Comparison of ENCODE assay signal across 9 cellular contexts in the genomic region with DNA sequence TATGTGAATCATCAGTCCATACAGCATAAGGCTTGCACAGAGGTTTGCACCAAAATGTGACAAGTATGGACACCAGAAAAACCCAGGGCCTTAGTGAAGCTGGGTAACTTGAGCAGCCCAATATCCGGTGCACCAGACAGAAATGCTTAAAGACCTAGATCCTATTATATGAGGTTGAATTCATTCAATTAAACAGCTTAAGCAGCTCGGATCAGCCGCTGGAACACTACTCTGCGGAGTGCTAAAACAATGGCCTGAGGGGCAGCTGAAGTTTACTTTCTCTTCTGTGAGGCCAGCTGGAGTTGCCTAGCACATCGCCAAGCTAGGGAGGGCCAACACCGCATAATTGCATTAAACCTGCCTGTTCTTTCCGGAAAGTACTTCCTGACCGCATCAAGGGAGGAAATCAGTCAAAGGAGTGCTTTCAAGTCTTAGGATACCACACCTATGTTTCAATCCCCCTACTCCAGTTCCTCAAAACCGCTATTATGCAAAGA. TPM values are rescaled to one million over a fixed set of nuclear protein-coding genes. Genes with fewer than 3 reads are reported as not detected.
DNase-seq lines count a peak whose midpoint lies in the region; ATAC-seq, FAIRE-seq and TF ChIP-seq lines count a peak whose summit lies in the region.
"Had no signal": no experiment of that assay in that cellular context is flagged by ENCODE, and none has a peak within 500 bp of the region (broad histone marks: within the 10 kb centered on the region; RNA-seq: fewer than 3 reads in every experiment).

No MANE protein-coding gene starts in this region.

- in situ Hi-C loops in HepG2 (cut with HindIII; ENCODE audit: extremely low pct_ligation_motif_present, low pct_unique_long_range_greater_than_20kb), result no loop called here

- WGBS in HepG2 (ENCODE audit: low lambda C conversion rate), result 34% methylated on average over 4 of the region's 9 CpGs

- H3K9me3 Mint-ChIP-seq in natural killer cell, result peaks cover 0 to 2% of the 10 kb centered on the region in 2 donors

- no peaks in the 10 kb centered on the region for H3K4me1 ChIP-seq in HepG2 (ENCODE audit: insufficient read depth, low read length)

- H3K36me3 Mint-ChIP-seq in natural killer cell, result no peaks in the 10 kb centered on the region

- H2AFZ ChIP-seq in HepG2 (ENCODE audit: low read length), result no peak overlapping the region

- no peak for TF ChIP-seq EP300 in HepG2 (IDR thresholded peaks at IDR 0.05; ENCODE audit: low read depth in 2 of 2, low read length in 2 of 2)
- TF ChIP-seq EP300 in HepG2 (CRISPR knock-in tag; IDR thresholded peaks at IDR 0.05; ENCODE audit: borderline replicate concordance), result no peak

- peak; percentile 28 for DNase-seq in UCSD-AML1 (lab: John Stamatoyannopoulos, UW; ENCODE audit: unreplicated experiment)
- no peak for DNase-seq in natural killer cell
- DNase-seq in Ammon's horn (ENCODE audit: low spot score), result no peak
- DNase-seq in NOMO-1 (lab: John Stamatoyannopoulos, UW; ENCODE audit: unreplicated experiment in 2 of 2), result no peak
- DNase-seq in HepG2 (ENCODE audit: low spot score), result no peak
- DNase-seq: NCI-H2081 treated with DMSO at 0.1 percent for 48 hours had no signal

- no peak for FAIRE-seq in HepG2 (lab: Jason Lieb, UNC)
- FAIRE-seq: colon had no signal

- H4K20me1 ChIP-seq in HepG2 (ENCODE audit: insufficient read depth, low read length), result no peaks in the 10 kb centered on the region

- H3K9ac ChIP-seq in HepG2 (ENCODE audit: insufficient read depth, low read depth, low read length), result no peak overlapping the region

- no peaks in the 10 kb centered on the region for H3K9me3 ChIP-seq in HepG2 (ENCODE audit: low read length)

- H3K27me3 ChIP-seq in HepG2 (ENCODE audit: control insufficient read depth in 1 of 2, insufficient read depth in 2 of 2, low read length in 2 of 2), result no peaks in the 10 kb centered on the region; a peak in 1 of 5 replicates

- ATAC-seq in GM18498 (IDR thresholded peaks at IDR 0.05; ENCODE audit: unreplicated experiment), result peak; percentile 66
- peak; percentile 63 for ATAC-seq in HG02973 (IDR thresholded peaks at IDR 0.05; ENCODE audit: unreplicated experiment)
- peak in 1 of 3 donors; percentile 52 for ATAC-seq in natural killer cell
- no peak for ATAC-seq in HepG2

- TF ChIP-seq RAD21 in HepG2 (CRISPR knock-in tag; IDR thresholded peaks at IDR 0.05), result no peak

- CTCF ChIA-PET in HepG2 (lab: Yijun Ruan, JAX; ENCODE audit: low intra/inter-chr PET ratio, low total read pairs), result no interaction called here

- no peaks in the 10 kb centered on the region for H3K36me3 ChIP-seq in HepG2 (replicated peaks in 1 of 2; ENCODE audit: control insufficient read depth in 1 of 2, insufficient read depth in 2 of 2, low read length in 2 of 2)

- H3K4me3 Mint-ChIP-seq in natural killer cell, result peak overlapping the region; percentile 25

- TF ChIP-seq POLR2A in HepG2 (IDR thresholded peaks at IDR 0.05; ENCODE audit: insufficient read depth in 1 of 2, low read depth in 2 of 2, low read length in 2 of 2), result no peak

- no peak overlapping the region for H3K4me2 ChIP-seq in HepG2 (ENCODE audit: low read depth, low read length)

- TF ChIP-seq CTCF in natural killer cell (IDR thresholded peaks at IDR 0.05), result no peak
- no peak for TF ChIP-seq CTCF in HepG2 (CRISPR knock-in tag; IDR thresholded peaks at IDR 0.05)

- H3K4me3 ChIP-seq in HepG2 (replicated peaks in 1 of 3; ENCODE audit: insufficient read depth in 1 of 3, low read depth in 2 of 3, low read length in 3 of 3), result no peak overlapping the region

- H3K4me1 Mint-ChIP-seq in natural killer cell, result peaks cover 11 to 17% of the 10 kb centered on the region in 2 donors

- BruUV-seq in HepG2 (replicated peaks; lab: Mats Ljungman, UMichigan), result no TSS peak

- no peak overlapping the region for H3K27ac Mint-ChIP-seq in natural killer cell

- peaks cover 0 to 26% of the 10 kb centered on the region in 2 donors for H3K27me3 Mint-ChIP-seq in natural killer cell (ENCODE audit: low read depth in 2 of 2)

- no peaks in the 10 kb centered on the region for H3K79me2 ChIP-seq in HepG2 (ENCODE audit: insufficient read depth, low read length)

- H3K27ac ChIP-seq in HepG2 (ENCODE audit: extremely low read length, insufficient read depth, low read length), result no peak overlapping the region

- POLR2A ChIA-PET in HepG2 (lab: Yijun Ruan, JAX), result no interaction called here

- intact Hi-C loops in natural killer cell (cut with micrococcal nuclease), result no loop called here
- intact Hi-C loops in HepG2 (cut with micrococcal nuclease; ENCODE audit: unreplicated experiment), result no loop called here

TF ChIP-seq in HepG2, 621 proteins besides CTCF, POLR2A, EP300 and RAD21:
- TF ChIP-seq BRCA1 (CRISPR knock-in tag; IDR thresholded peaks at IDR 0.05) (no peak), TEAD2 (CRISPR knock-in tag; IDR thresholded peaks at IDR 0.05) (no peak), ZNF629 (CRISPR knock-in tag; conservative IDR thresholded peaks at IDR 0.05) (no peak), HIVEP1 (CRISPR knock-in tag; IDR thresholded peaks at IDR 0.05) (no peak), JDP2 (CRISPR knock-in tag; IDR thresholded peaks at IDR 0.05; ENCODE audit: borderline replicate concordance) (no peak), NCOA2 (CRISPR knock-in tag; IDR thresholded peaks at IDR 0.05) (no peak), RFX1 (IDR thresholded peaks at IDR 0.05) (no peak)
- TF ChIP-seq, protein P1, sequence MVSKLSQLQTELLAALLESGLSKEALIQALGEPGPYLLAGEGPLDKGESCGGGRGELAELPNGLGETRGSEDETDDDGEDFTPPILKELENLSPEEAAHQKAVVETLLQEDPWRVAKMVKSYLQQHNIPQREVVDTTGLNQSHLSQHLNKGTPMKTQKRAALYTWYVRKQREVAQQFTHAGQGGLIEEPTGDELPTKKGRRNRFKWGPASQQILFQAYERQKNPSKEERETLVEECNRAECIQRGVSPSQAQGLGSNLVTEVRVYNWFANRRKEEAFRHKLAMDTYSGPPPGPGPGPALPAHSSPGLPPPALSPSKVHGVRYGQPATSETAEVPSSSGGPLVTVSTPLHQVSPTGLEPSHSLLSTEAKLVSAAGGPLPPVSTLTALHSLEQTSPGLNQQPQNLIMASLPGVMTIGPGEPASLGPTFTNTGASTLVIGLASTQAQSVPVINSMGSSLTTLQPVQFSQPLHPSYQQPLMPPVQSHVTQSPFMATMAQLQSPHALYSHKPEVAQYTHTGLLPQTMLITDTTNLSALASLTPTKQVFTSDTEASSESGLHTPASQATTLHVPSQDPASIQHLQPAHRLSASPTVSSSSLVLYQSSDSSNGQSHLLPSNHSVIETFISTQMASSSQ (IDR thresholded peaks at IDR 0.05; ENCODE audit: low read depth), result no peak
- TF ChIP-seq, protein P1 (CRISPR knock-in tag; IDR thresholded peaks at IDR 0.05; ENCODE audit: borderline replicate concordance), result no peak

RNA-seq across cellular contexts. Expression of a gene that starts 17.0 kb away (rescaled TPM):
- total RNA-seq in natural killer cell, result not detected
- total RNA-seq in HepG2 (2016; rRNA removed; fragmentation: Illumina TruSeq; extraction: Trizol), result not detected in 2 replicates
- total RNA-seq in HepG2 (2016; cell fraction: cytosol; rRNA removed; fragmentation: Illumina TruSeq; extraction: Trizol; ENCODE audit: low read depth), result not detected in 2 replicates
- total RNA-seq in HepG2 (2016; cell fraction: insoluble cytoplasmic fraction; rRNA removed; fragmentation: Illumina TruSeq; extraction: Trizol), result not detected in 2 replicates
- total RNA-seq in HepG2 (2016; cell fraction: membrane; rRNA removed; fragmentation: Illumina TruSeq; extraction: Trizol), result not detected in 2 replicates
- not detected in 2 replicates for total RNA-seq in HepG2 (2016; cell fraction: nucleus; rRNA removed; fragmentation: Illumina TruSeq; extraction: Trizol)
- not detected in 2 replicates for polyA plus RNA-seq in HepG2 (2011; rRNA removed)
- not detected in 2 replicates for polyA plus RNA-seq in HepG2 (2011; cell fraction: cytosol; rRNA removed)
- not detected in 2 replicates for polyA plus RNA-seq in HepG2 (2011; cell fraction: nucleus; rRNA removed)
- not detected in 2 replicates for polyA plus RNA-seq in HepG2 (2012)
- polyA plus RNA-seq in HepG2 (2016; cell fraction: cytosol; fragmentation: Illumina TruSeq; extraction: Trizol; ENCODE audit: low read depth), result not detected in 2 replicates
- polyA plus RNA-seq in HepG2 (2016; cell fraction: insoluble cytoplasmic fraction; fragmentation: Illumina TruSeq; extraction: Trizol; ENCODE audit: low read depth), result not detected in 2 replicates
- not detected in 2 replicates for polyA plus RNA-seq in HepG2 (2016; cell fraction: membrane; fragmentation: Illumina TruSeq; extraction: Trizol; ENCODE audit: low read depth)
- polyA plus RNA-seq in HepG2 (2016; cell fraction: nucleus; fragmentation: Illumina TruSeq; extraction: Trizol; ENCODE audit: insufficient read depth, low read depth), result not detected in 2 replicates
- polyA minus RNA-seq in HepG2 (2011; rRNA and poly(A)+ RNA removed; ENCODE audit: low replicate concordance), result not detected in 2 replicates
- polyA minus RNA-seq in HepG2 (2011; cell fraction: cytosol; rRNA and poly(A)+ RNA removed), result not detected in 2 replicates
- polyA minus RNA-seq in HepG2 (2011; cell fraction: nucleus; rRNA and poly(A)+ RNA removed), result not detected in 2 replicates
